ENCODE assay signal across 1 cellular context in the genomic region with DNA sequence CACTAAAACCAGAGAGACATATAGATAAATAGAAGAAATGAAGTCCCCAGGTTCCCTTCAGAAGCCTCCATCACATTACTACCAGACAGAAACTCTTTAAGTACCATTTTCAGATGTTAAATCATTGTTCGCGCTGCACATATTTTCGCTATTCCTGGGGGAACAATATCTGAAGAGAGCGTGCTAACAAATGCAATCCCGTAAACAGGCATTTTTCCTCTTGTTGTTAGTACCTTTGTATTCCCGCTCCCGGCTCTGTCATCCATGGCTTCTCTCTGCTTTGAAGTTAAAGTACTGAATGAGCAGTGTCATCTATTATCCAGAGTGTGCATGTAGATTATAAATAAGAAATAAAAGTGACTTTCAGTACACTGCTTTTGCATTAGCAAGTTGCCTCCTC.
TF ChIP-seq lines count a peak whose summit lies in the region.

No MANE protein-coding gene starts in this region.

TF ChIP-seq in GM23338, 12 proteins besides CTCF, POLR2A, EP300 and RAD21 (continued from another document):
- TF ChIP-seq ZNF462 (CRISPR knock-in tag; IDR thresholded peaks at IDR 0.05) = no peak
- no peak for TF ChIP-seq CREB1 (CRISPR knock-in tag; IDR thresholded peaks at IDR 0.05; ENCODE audit: low read depth)
- no peak for TF ChIP-seq EZH2phosphoT487 (IDR thresholded peaks at IDR 0.05; ENCODE audit: unreplicated experiment)
- TF ChIP-seq, protein P1, sequence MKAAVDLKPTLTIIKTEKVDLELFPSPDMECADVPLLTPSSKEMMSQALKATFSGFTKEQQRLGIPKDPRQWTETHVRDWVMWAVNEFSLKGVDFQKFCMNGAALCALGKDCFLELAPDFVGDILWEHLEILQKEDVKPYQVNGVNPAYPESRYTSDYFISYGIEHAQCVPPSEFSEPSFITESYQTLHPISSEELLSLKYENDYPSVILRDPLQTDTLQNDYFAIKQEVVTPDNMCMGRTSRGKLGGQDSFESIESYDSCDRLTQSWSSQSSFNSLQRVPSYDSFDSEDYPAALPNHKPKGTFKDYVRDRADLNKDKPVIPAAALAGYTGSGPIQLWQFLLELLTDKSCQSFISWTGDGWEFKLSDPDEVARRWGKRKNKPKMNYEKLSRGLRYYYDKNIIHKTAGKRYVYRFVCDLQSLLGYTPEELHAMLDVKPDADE (IDR thresholded peaks at IDR 0.05) = no peak
- no peak for TF ChIP-seq REST (IDR thresholded peaks at IDR 0.05; ENCODE audit: unreplicated experiment)
- TF ChIP-seq NANOG (IDR thresholded peaks at IDR 0.05; ENCODE audit: borderline replicate concordance) = no peak
- TF ChIP-seq ZNF331 (CRISPR knock-in tag; IDR thresholded peaks at IDR 0.05; ENCODE audit: low read depth) = no peak
